In genomic region chr11:133956650-133957633, GRCh38 we compare ENCODE assay signal across 8 cellular contexts. TPM values are rescaled to one million over a fixed set of nuclear protein-coding genes. Genes with fewer than 3 reads are reported as not detected.
DNase-seq lines count a peak whose midpoint lies in the region; ATAC-seq and TF ChIP-seq lines count a peak whose summit lies in the region.

Gene IGSF9B (minus strand): TSS chr11:133956968. CDS start chr11:133956754, 214 bp downstream.

- H3K27ac Mint-ChIP-seq in CD8-positive, alpha-beta memory T cell: peak within 1 kb of the TSS; percentile 48 to 95 (median 89)
- H3K27ac Mint-ChIP-seq in activated naive CD4-positive, alpha-beta T cell treated with anti-CD3 and anti-CD28 coated beads, Interleukin-2, amount 50 U/mL, for 24 hours: peak within 1 kb of the TSS; percentile 47
- no peak within 1 kb of the TSS for H3K27ac Mint-ChIP-seq in osteocyte (ENCODE audit: unreplicated experiment)

- H3K27me3 Mint-ChIP-seq in CD8-positive, alpha-beta memory T cell: peaks cover 21 to 32% of the 10 kb centered on the region in 2 donors
- H3K27me3 Mint-ChIP-seq in activated naive CD4-positive, alpha-beta T cell treated with anti-CD3 and anti-CD28 coated beads, Interleukin-2, amount 50 U/mL, for 24 hours: peaks cover 4% of the 10 kb centered on the region
- H3K27me3 Mint-ChIP-seq in osteocyte (ENCODE audit: unreplicated experiment): peaks cover 72% of the 10 kb centered on the region

- peak within 1 kb of the TSS; percentile 51 for H3K27ac ChIP-seq in CD8-positive, alpha-beta memory T cell (ENCODE audit: low read depth, low read length)
- H3K27ac ChIP-seq in RWPE2 (ENCODE audit: poor library complexity, severe bottlenecking) (no peak within 1 kb of the TSS), testis (peak within 1 kb of the TSS; percentile 28 to 69)

- H3K36me3 Mint-ChIP-seq in CD8-positive, alpha-beta memory T cell: peaks cover 0 to 6% (median 0%) of the 10 kb centered on the region in 3 donors
- no peaks in the 10 kb centered on the region for H3K36me3 Mint-ChIP-seq in activated naive CD4-positive, alpha-beta T cell treated with anti-CD3 and anti-CD28 coated beads, Interleukin-2, amount 50 U/mL, for 24 hours
- H3K36me3 Mint-ChIP-seq in osteocyte (ENCODE audit: unreplicated experiment): no peaks in the 10 kb centered on the region

- POLR2A ChIA-PET in CD8-positive, alpha-beta memory T cell (lab: Charles Lee): interaction anchor here (0.7 to 1.8 kb wide), 2 partner anchors 9 to 12 kb away, joined by 4 to 5 read pairs; no protein-coding TSS in a partner anchor

- intact Hi-C loops in testis (cut with DNase I; ENCODE audit: low total_unique reads): loop anchor here (10.0 kb wide), 1 partner anchor 78 kb away; no protein-coding TSS in a partner anchor

- CTCF ChIA-PET in CD8-positive, alpha-beta memory T cell (lab: Charles Lee): interaction anchor here (0.8 to 4.5 kb wide), 5 partner anchors 9 to 79 kb away, joined by 4 to 24 read pairs (median 7); no protein-coding TSS in a partner anchor

- H3K9me3 Mint-ChIP-seq in CD8-positive, alpha-beta memory T cell: no peaks in the 10 kb centered on the region
- no peaks in the 10 kb centered on the region for H3K9me3 Mint-ChIP-seq in activated naive CD4-positive, alpha-beta T cell treated with anti-CD3 and anti-CD28 coated beads, Interleukin-2, amount 50 U/mL, for 24 hours
- no peaks in the 10 kb centered on the region for H3K9me3 Mint-ChIP-seq in osteocyte (ENCODE audit: unreplicated experiment)

- H3K4me1 Mint-ChIP-seq in CD8-positive, alpha-beta memory T cell: peaks cover 26 to 43% (median 41%) of the 10 kb centered on the region in 3 donors
- H3K4me1 Mint-ChIP-seq in activated naive CD4-positive, alpha-beta T cell treated with anti-CD3 and anti-CD28 coated beads, Interleukin-2, amount 50 U/mL, for 24 hours: peaks cover 46% of the 10 kb centered on the region
- H3K4me1 Mint-ChIP-seq in osteocyte (ENCODE audit: unreplicated experiment): peaks cover 19% of the 10 kb centered on the region

- TF ChIP-seq CTCF in RWPE2 (IDR thresholded peaks at IDR 0.05; ENCODE audit: poor library complexity, severe bottlenecking) (no peak), osteocyte (IDR thresholded peaks at IDR 0.05) (no peak), testis (IDR thresholded peaks at IDR 0.05) (no peak)

- no peak for TF ChIP-seq POLR2A in testis (IDR thresholded peaks at IDR 0.05)

- H3K36me3 ChIP-seq in CD8-positive, alpha-beta memory T cell (ENCODE audit: insufficient read depth, low read length): no peaks in the 10 kb centered on the region
- no peaks in the 10 kb centered on the region for H3K36me3 ChIP-seq in RWPE2 (ENCODE audit: low read depth)
- H3K36me3 ChIP-seq in testis (ENCODE audit: low read depth, missing control alignments): no peaks in the 10 kb centered on the region

- H3K4me1 ChIP-seq in CD8-positive, alpha-beta memory T cell (ENCODE audit: insufficient read depth, low read length): peaks cover 33% of the 10 kb centered on the region
- H3K4me1 ChIP-seq in RWPE2 (ENCODE audit: insufficient read depth, poor library complexity, severe bottlenecking) (peaks cover 6% of the 10 kb centered on the region), testis (peaks cover 29% of the 10 kb centered on the region)

- H3K4me3 Mint-ChIP-seq in CD8-positive, alpha-beta memory T cell: peak within 1 kb of the TSS; percentile 90 to 97 (median 92)
- peak within 1 kb of the TSS; percentile 87 for H3K4me3 Mint-ChIP-seq in activated naive CD4-positive, alpha-beta T cell treated with anti-CD3 and anti-CD28 coated beads, Interleukin-2, amount 50 U/mL, for 24 hours
- H3K4me3 Mint-ChIP-seq in osteocyte (ENCODE audit: unreplicated experiment): peak within 1 kb of the TSS; percentile 83

- H3K27me3 ChIP-seq in CD8-positive, alpha-beta memory T cell (ENCODE audit: insufficient read depth, low read length, poor library complexity, severe bottlenecking): peaks cover 14% of the 10 kb centered on the region
- H3K27me3 ChIP-seq in RWPE2 (ENCODE audit: insufficient read depth, poor library complexity, severe bottlenecking): peaks cover 20% of the 10 kb centered on the region
- H3K27me3 ChIP-seq in testis: no peaks in the 10 kb centered on the region

- H3K4me3 ChIP-seq in CD8-positive, alpha-beta memory T cell (ENCODE audit: low read length): peak within 1 kb of the TSS; percentile 85
- H3K4me3 ChIP-seq in RWPE2 (ENCODE audit: severe bottlenecking) (peak within 1 kb of the TSS; percentile 51), testis (peak within 1 kb of the TSS; percentile 60 to 70)

- peak; percentile 83 to 93 (median 87) for DNase-seq in CD8-positive, alpha-beta memory T cell
- peak; percentile 74 for DNase-seq in HT1080 (ENCODE audit: low read depth)
- DNase-seq in RWPE2 (ENCODE audit: low spot score): peak; percentile 81
- DNase-seq in glomerular visceral epithelial cell (ENCODE audit: extremely low spot score): peak; percentile 8
- DNase-seq in osteocyte (ENCODE audit: extremely low spot score, unreplicated experiment): peak; percentile 93
- peak; percentile 94 for DNase-seq in testis

- no peaks in the 10 kb centered on the region for H3K9me3 ChIP-seq in CD8-positive, alpha-beta memory T cell (ENCODE audit: low read length)
- no peaks in the 10 kb centered on the region for H3K9me3 ChIP-seq in RWPE2 (ENCODE audit: severe bottlenecking)
- H3K9me3 ChIP-seq in testis: no peaks in the 10 kb centered on the region

- ATAC-seq in GM19468 (IDR thresholded peaks at IDR 0.05; ENCODE audit: extremely low read depth, unreplicated experiment) (peak; percentile 98), RWPE2 (ENCODE audit: low read depth) (peak; percentile 94)

- 0 to 1% methylated on average over 11 to 100 of the region's 100 CpGs for WGBS in testis, 2 donors

RNA-seq across cellular contexts. Expression of gene IGSF9B, which starts in this region (rescaled TPM):
- 10 to 100 TPM; 12.2 to 15.2 TPM for total RNA-seq in CD8-positive, alpha-beta memory T cell
- 1.4 TPM for polyA plus RNA-seq in CD8-positive, alpha-beta memory T cell
- 0.17 and 0.64 TPM in 2 replicates for total RNA-seq in HT1080 (2014; rRNA removed; shearing (Covaris generic))
- 0.83 and 0.87 TPM in 2 replicates for polyA plus RNA-seq in HT1080 (2015; cell fraction: cytosol; rRNA removed)
- polyA plus RNA-seq in HT1080 (2015; cell fraction: nucleus; rRNA removed): 2.5 and 5.4 TPM in 2 replicates
- total RNA-seq in osteocyte (2.7 and 3.8 TPM in 2 replicates), testis (100 to 1,000 TPM in 1 of 2 donors, 10 to 100 TPM in 1; 71.9 to 119 TPM)
- polyA plus RNA-seq in testis (ENCODE audit: insufficient read depth, low read depth, low replicate concordance): 16.8 TPM

Comparison
In these comparisons a context has a peak if more than half of its experiments do, and no peak if none do; other contexts are left out.
1. RNA of gene IGSF9B (total RNA-seq): 71.9 to 119 TPM in testis; 12.2 to 15.2 TPM in CD8-positive, alpha-beta memory T cell, 2.7 to 3.8 TPM in osteocyte and 0.17 to 0.64 TPM in HT1080; every median in the first group is over 4 times any median in the second.
2. DNase-seq: peak in every context shown above with its lines; median percentile 94 in testis; 93 in osteocyte; 87 in CD8-positive, alpha-beta memory T cell; 81 in RWPE2; 74 in HT1080; 8 in glomerular visceral epithelial cell.
3. Peak in every context shown above with its lines, with median percentiles within 50 percentile points of each other: H3K4me3 ChIP-seq and H3K4me3 Mint-ChIP-seq.